In the genomic region with DNA sequence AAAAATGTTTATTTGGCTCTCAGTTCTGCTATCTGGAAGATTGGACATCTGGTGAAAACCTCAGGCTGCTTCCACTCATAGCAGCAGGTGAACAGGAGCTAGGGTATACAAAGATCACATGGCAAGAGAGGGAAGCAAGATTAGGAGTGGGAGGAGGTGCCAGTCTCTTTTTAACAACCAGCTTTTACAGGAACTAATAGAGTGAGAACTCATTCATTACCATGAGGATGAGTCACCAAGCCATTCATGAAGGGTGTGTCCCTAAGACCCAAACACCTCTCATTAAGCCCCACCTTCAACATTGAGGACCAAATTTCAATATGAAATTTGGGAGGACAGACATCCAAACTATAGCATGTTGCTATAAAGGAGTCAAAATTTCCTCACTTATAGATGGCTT, we compare ENCODE assay signal across 27 cellular contexts.
"Had no signal": no experiment of that assay in that cellular context is flagged by ENCODE, and none has a peak within 500 bp of the region (broad histone marks: within the 10 kb centered on the region; RNA-seq: fewer than 3 reads in every experiment).

No MANE protein-coding gene starts in this region.

- H3K27ac ChIP-seq: adrenal gland, SK-N-MC had no signal

- H3K36me3 ChIP-seq: adrenal gland, MG63 had no signal

- ATAC-seq: activated CD8-positive, alpha-beta T cell treated with anti-CD3 and anti-CD28 coated beads, Interleukin-2, amount 10 ng/mL, durations not matched to agents 7 days and 5 days; Panc1; Right ventricle myocardium inferior; WTC11 had no signal

- DNase-seq: activated CD4-positive, alpha-beta T cell treated with anti-CD3 and anti-CD28 coated beads for 48 hours; activated CD4-positive, alpha-beta T cell treated with anti-CD3 and anti-CD28 coated beads, Interleukin-2, amount 50 U/mL, for 4 hours; activated CD4-positive, CD25-positive, alpha-beta regulatory T cell treated with anti-CD3 and anti-CD28 coated beads, Interleukin-2, amount 50 U/mL, for 72 hours; activated CD8-positive, alpha-beta memory T cell treated with anti-CD3 and anti-CD28 coated beads, Interleukin-2, amount 50 U/mL, for 48 hours; activated CD8-positive, alpha-beta T cell treated with anti-CD3 and anti-CD28 coated beads, Interleukin-2, amount 10 ng/mL, durations not matched to agents 7 days and 5 days; activated naive CD4-positive, alpha-beta T cell treated with anti-CD3 and anti-CD28 coated beads, Interleukin-2, amount 50 U/mL, for 16 hours; activated naive CD8-positive, alpha-beta T cell treated with anti-CD3 and anti-CD28 coated beads, Interleukin-2, amount 10 ng/mL, durations not matched to agents 7 days and 5 days; activated T-cell treated with anti-CD3 and anti-CD28 coated beads, Interleukin-2, amount 50 U/mL, for 1 hour; adrenal gland; anterior cingulate cortex; caudate nucleus; MG63; NCI-H1092; NCI-H1417; NCI-H1694; NCI-H2029; NCI-H446; NCI-H524; NCI-H82; NK-92 treated with Interleukin-12 subunit alpha and Interleukin-12 subunit beta, amount 100 ng/mL, for 24 hours; OCI-M1; RPMI8226; T-helper 1 cell had no signal

- H3K27me3 ChIP-seq: adrenal gland, MG63 had no signal

- H3K4me3 ChIP-seq: adrenal gland, MG63, SK-N-MC had no signal

- H3K9me3 ChIP-seq: adrenal gland, MG63 had no signal

- H3K4me1 ChIP-seq: adrenal gland had no signal
